In genomic region chr5:73436535-73437125, GRCh38 we compare ENCODE assay signal across 9 cellular contexts. TPM values are rescaled to one million over a fixed set of nuclear protein-coding genes. Genes with fewer than 3 reads are reported as not detected.
DNase-seq lines count a peak whose midpoint lies in the region; ATAC-seq and TF ChIP-seq lines count a peak whose summit lies in the region.
"Had no signal": no experiment of that assay in that cellular context is flagged by ENCODE, and none has a peak within 500 bp of the region (broad histone marks: within the 10 kb centered on the region; RNA-seq: fewer than 3 reads in every experiment).

No MANE protein-coding gene starts in this region.

- H3K27ac ChIP-seq in left ventricle myocardium inferior (replicated peaks): no peak overlapping the region
- H3K27ac ChIP-seq in gastrocnemius medialis: no peak overlapping the region

- H3K9me3 ChIP-seq in left ventricle myocardium inferior (replicated peaks) (no peaks in the 10 kb centered on the region), gastrocnemius medialis (no peaks in the 10 kb centered on the region)

- intact Hi-C loops in left ventricle myocardium inferior (cut with micrococcal nuclease) (no loop called here), gastrocnemius medialis (cut with DNase I; ENCODE audit: low total_unique reads) (no loop called here)

- in situ Hi-C loops in gastrocnemius medialis (cut with MboI; ENCODE audit: low sequenced_read_pairs in 4 of 4): loop anchor here in 2 of 4 donors (25.0 kb wide), 1 partner anchor 224 kb away; no protein-coding TSS in a partner anchor

- TF ChIP-seq CTCF in WI38 (IDR thresholded peaks at IDR 0.05; ENCODE audit: low read depth, low read length): no peak
- no peak for TF ChIP-seq CTCF in left ventricle myocardium inferior (IDR thresholded peaks at IDR 0.05; ENCODE audit: borderline replicate concordance)
- no peak for TF ChIP-seq CTCF in gastrocnemius medialis (IDR thresholded peaks at IDR 0.05 in 4 of 5, conservative IDR thresholded peaks at IDR 0.05 in 1 of 5)

- TF ChIP-seq POLR2A in gastrocnemius medialis (IDR thresholded peaks at IDR 0.05): no peak

- H3K4me3 ChIP-seq in H7 (ENCODE audit: insufficient read depth, low read depth, low read length) (peak overlapping the region; percentile 41), WI38 (ENCODE audit: low read depth, low read length) (peak overlapping the region; percentile 47), left ventricle myocardium inferior (peak overlapping the region; percentile 50), gastrocnemius medialis (peak overlapping the region in 3 of 4 donors; percentile 8 to 54 (median 31))

- H3K4me1 ChIP-seq in left ventricle myocardium inferior (peaks cover 15% of the 10 kb centered on the region), gastrocnemius medialis (peaks cover 5 to 11% of the 10 kb centered on the region in 2 donors)

- H3K36me3 ChIP-seq in H7 (replicated peaks; ENCODE audit: control insufficient read depth, insufficient read depth, low read length) (no peaks in the 10 kb centered on the region), left ventricle myocardium inferior (no peaks in the 10 kb centered on the region), gastrocnemius medialis (no peaks in the 10 kb centered on the region)

- peaks cover 81% of the 10 kb centered on the region for H3K27me3 ChIP-seq in H7 (ENCODE audit: control insufficient read depth, insufficient read depth, low read length)
- peaks cover 99% of the 10 kb centered on the region for H3K27me3 ChIP-seq in left ventricle myocardium inferior (ENCODE audit: low read depth)
- H3K27me3 ChIP-seq in gastrocnemius medialis: peaks cover 88 to 96% (median 90%) of the 10 kb centered on the region in 3 donors

- DNase-seq in H7 (peak; percentile 88), left ventricle myocardium inferior (no peak), gastrocnemius medialis (no peak), cortex of kidney (lab: John Stamatoyannopoulos, UW) (no peak), NCI-H345 treated with DMSO at 0.1 percent for 48 hours (lab: John Stamatoyannopoulos, UW; ENCODE audit: unreplicated experiment) (no peak)
- DNase-seq: OCI-M1 had no signal

- no peak for ATAC-seq in gastrocnemius medialis
- no peak for ATAC-seq in HG02759 (IDR thresholded peaks at IDR 0.05; ENCODE audit: unreplicated experiment)
- no peak for ATAC-seq in GM19351 (IDR thresholded peaks at IDR 0.05; ENCODE audit: unreplicated experiment)

RNA-seq across cellular contexts. Expression of gene FOXD1, which starts 11.9 kb away (rescaled TPM):
- total RNA-seq in H7 (2014; rRNA removed; shearing (Covaris generic)): 2.5 and 2.6 TPM in 2 replicates
- 0.19 TPM for total RNA-seq in left ventricle myocardium inferior
- total RNA-seq in gastrocnemius medialis: under 1 TPM in 3 of 4 donors, not detected in 1; 0.33 to 0.49 (median 0.41) TPM
